ENCODE assay signal across 9 cellular contexts in the genomic region with DNA sequence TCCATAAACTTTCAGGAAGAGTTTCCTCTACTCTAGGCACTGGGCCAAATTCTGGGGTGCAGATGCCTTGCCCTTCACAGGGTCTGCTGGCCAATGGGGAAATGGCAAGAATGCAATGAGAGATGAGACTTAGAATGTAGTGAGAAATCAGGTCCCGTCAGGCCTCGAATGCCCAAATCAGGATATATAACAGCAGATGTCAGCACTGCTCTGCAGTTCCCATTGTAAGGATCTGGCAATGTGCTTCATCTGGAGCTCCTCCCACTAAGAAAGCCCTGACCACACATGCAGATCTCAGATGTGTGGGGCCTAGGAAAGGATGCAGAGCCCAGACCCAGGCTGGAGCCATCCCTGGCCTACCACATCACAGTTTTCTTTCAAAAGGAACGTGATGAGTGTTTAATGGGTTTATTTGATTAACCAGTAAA. TPM values are rescaled to one million over a fixed set of nuclear protein-coding genes. Genes with fewer than 3 reads are reported as not detected.
DNase-seq lines count a peak whose midpoint lies in the region; ATAC-seq and TF ChIP-seq lines count a peak whose summit lies in the region.
"Had no signal": no experiment of that assay in that cellular context is flagged by ENCODE, and none has a peak within 500 bp of the region (broad histone marks: within the 10 kb centered on the region; RNA-seq: fewer than 3 reads in every experiment).

No MANE protein-coding gene starts in this region.

- WGBS in liver = 42% methylated on average over 3 of the region's 3 CpGs
- WGBS in aorta, 2 donors = 12 to 13% methylated on average over 3 of the region's 3 CpGs

- peaks cover 40% of the 10 kb centered on the region for H3K4me1 Mint-ChIP-seq in chondrocyte (ENCODE audit: low read depth)
- H3K4me1 Mint-ChIP-seq: activated B cell treated with CpG ODN at 0.5 μM for 24 hours had no signal

- H3K9me3 Mint-ChIP-seq in chondrocyte (ENCODE audit: low read depth) = no peaks in the 10 kb centered on the region
- H3K9me3 Mint-ChIP-seq: activated B cell treated with CpG ODN at 0.5 μM for 24 hours had no signal

- H3K27ac ChIP-seq in liver (ENCODE audit: low read depth in 1 of 2, low read length in 2 of 2) = no peak overlapping the region
- no peak overlapping the region for H3K27ac ChIP-seq in aorta (ENCODE audit: low read depth in 1 of 2, low read length in 2 of 2)

- no peak overlapping the region for H3K9ac ChIP-seq in liver (ENCODE audit: low read depth in 1 of 2, low read length in 2 of 2)

- TF ChIP-seq CTCF in chondrocyte (IDR thresholded peaks at IDR 0.05) (peak; percentile 80), liver (IDR thresholded peaks at IDR 0.05; ENCODE audit: low read depth, low read length, missing input control) (peak; percentile 24)

- H3K27me3 Mint-ChIP-seq in chondrocyte (ENCODE audit: low read depth) = no peaks in the 10 kb centered on the region

- H3K9me3 ChIP-seq in MG63 = no peaks in the 10 kb centered on the region; the same call in 1 of the 2 replicates
- no peaks in the 10 kb centered on the region for H3K9me3 ChIP-seq in liver (ENCODE audit: control insufficient read depth in 4 of 4, low read length in 3 of 4)
- no peaks in the 10 kb centered on the region for H3K9me3 ChIP-seq in aorta (ENCODE audit: control insufficient read depth, low read length)

- ATAC-seq in aorta (ENCODE audit: low FRiP score) (peak; percentile 64), HG02759 (IDR thresholded peaks at IDR 0.05; ENCODE audit: unreplicated experiment) (no peak), GM21723 (IDR thresholded peaks at IDR 0.05; ENCODE audit: unreplicated experiment) (no peak)

- no peak overlapping the region for H3K4me3 ChIP-seq in MG63
- H3K4me3 ChIP-seq in liver (ENCODE audit: low read depth in 1 of 3, low read length in 3 of 3) = no peak overlapping the region
- no peak overlapping the region for H3K4me3 ChIP-seq in aorta (ENCODE audit: low read length in 2 of 2)

- intact Hi-C loops in aorta (cut with DNase I) = loop anchor here in 1 of 2 donors (2.0 to 5.0 kb wide), 2 partner anchors 30 to 42 kb away; no protein-coding TSS in a partner anchor

- DNase-seq in AG08395 (ENCODE audit: low spot score) = peak; percentile 86
- DNase-seq in MG63 = peak; percentile 39
- no peak for DNase-seq in chondrocyte (ENCODE audit: low spot score)
- DNase-seq in aorta = no peak
- DNase-seq in OCI-M2 (lab: John Stamatoyannopoulos, UW; ENCODE audit: unreplicated experiment) = no peak
- DNase-seq: activated B cell treated with CpG ODN at 0.5 μM for 24 hours had no signal

- H3K27me3 ChIP-seq in MG63 (no peaks in the 10 kb centered on the region), liver (ENCODE audit: control insufficient read depth in 4 of 4, insufficient read depth in 4 of 4, low read length in 3 of 4) (no peaks in the 10 kb centered on the region), aorta (ENCODE audit: control insufficient read depth in 1 of 2, insufficient read depth in 2 of 2, low read length in 1 of 2) (no peaks in the 10 kb centered on the region)

- peak overlapping the region; percentile 56 for H3K27ac Mint-ChIP-seq in chondrocyte (ENCODE audit: unreplicated experiment)
- H3K27ac Mint-ChIP-seq: activated B cell treated with CpG ODN at 0.5 μM for 24 hours had no signal

- peak; percentile 75 to 78 for TF ChIP-seq RAD21 in liver (IDR thresholded peaks at IDR 0.05)

- H3K36me3 Mint-ChIP-seq in chondrocyte (ENCODE audit: low read depth) = peaks cover 10% of the 10 kb centered on the region

- H3K36me3 ChIP-seq in MG63 = peaks cover 44% of the 10 kb centered on the region
- no peaks in the 10 kb centered on the region for H3K36me3 ChIP-seq in liver (ENCODE audit: control insufficient read depth in 4 of 4, insufficient read depth in 3 of 4, low read depth in 1 of 4, low read length in 3 of 4)
- H3K36me3 ChIP-seq in aorta (ENCODE audit: control insufficient read depth in 1 of 2, insufficient read depth in 2 of 2, low read length in 1 of 2) = peaks cover 0 to 2% of the 10 kb centered on the region in 2 donors

- H3K4me1 ChIP-seq in liver (ENCODE audit: control insufficient read depth in 4 of 4, insufficient read depth in 4 of 4, low read length in 3 of 4) (no peaks in the 10 kb centered on the region), aorta (ENCODE audit: control insufficient read depth in 1 of 2, insufficient read depth in 2 of 2, low read length in 2 of 2) (no peaks in the 10 kb centered on the region)

- no peak overlapping the region for H3K4me3 Mint-ChIP-seq in chondrocyte (ENCODE audit: unreplicated experiment)
- H3K4me3 Mint-ChIP-seq: activated B cell treated with CpG ODN at 0.5 μM for 24 hours had no signal

TF ChIP-seq in liver, 16 proteins besides CTCF, POLR2A, EP300 and RAD21:
- TF ChIP-seq, protein P1, sequence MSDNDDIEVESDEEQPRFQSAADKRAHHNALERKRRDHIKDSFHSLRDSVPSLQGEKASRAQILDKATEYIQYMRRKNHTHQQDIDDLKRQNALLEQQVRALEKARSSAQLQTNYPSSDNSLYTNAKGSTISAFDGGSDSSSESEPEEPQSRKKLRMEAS (IDR thresholded peaks at IDR 0.05) = no peak
- TF ChIP-seq EGR1 (IDR thresholded peaks at IDR 0.05; ENCODE audit: low read depth in 2 of 2) = no peak
- no peak for TF ChIP-seq YY1 (IDR thresholded peaks at IDR 0.05)
- TF ChIP-seq, protein P2, sequence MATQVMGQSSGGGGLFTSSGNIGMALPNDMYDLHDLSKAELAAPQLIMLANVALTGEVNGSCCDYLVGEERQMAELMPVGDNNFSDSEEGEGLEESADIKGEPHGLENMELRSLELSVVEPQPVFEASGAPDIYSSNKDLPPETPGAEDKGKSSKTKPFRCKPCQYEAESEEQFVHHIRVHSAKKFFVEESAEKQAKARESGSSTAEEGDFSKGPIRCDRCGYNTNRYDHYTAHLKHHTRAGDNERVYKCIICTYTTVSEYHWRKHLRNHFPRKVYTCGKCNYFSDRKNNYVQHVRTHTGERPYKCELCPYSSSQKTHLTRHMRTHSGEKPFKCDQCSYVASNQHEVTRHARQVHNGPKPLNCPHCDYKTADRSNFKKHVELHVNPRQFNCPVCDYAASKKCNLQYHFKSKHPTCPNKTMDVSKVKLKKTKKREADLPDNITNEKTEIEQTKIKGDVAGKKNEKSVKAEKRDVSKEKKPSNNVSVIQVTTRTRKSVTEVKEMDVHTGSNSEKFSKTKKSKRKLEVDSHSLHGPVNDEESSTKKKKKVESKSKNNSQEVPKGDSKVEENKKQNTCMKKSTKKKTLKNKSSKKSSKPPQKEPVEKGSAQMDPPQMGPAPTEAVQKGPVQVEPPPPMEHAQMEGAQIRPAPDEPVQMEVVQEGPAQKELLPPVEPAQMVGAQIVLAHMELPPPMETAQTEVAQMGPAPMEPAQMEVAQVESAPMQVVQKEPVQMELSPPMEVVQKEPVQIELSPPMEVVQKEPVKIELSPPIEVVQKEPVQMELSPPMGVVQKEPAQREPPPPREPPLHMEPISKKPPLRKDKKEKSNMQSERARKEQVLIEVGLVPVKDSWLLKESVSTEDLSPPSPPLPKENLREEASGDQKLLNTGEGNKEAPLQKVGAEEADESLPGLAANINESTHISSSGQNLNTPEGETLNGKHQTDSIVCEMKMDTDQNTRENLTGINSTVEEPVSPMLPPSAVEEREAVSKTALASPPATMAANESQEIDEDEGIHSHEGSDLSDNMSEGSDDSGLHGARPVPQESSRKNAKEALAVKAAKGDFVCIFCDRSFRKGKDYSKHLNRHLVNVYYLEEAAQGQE (IDR thresholded peaks at IDR 0.05) = no peak
- no peak for TF ChIP-seq HNF4A (conservative IDR thresholded peaks at IDR 0.05)
- no peak for TF ChIP-seq HNF4G (IDR thresholded peaks at IDR 0.05)
- TF ChIP-seq FOXA2 (IDR thresholded peaks at IDR 0.05) = no peak
- TF ChIP-seq, protein P3, sequence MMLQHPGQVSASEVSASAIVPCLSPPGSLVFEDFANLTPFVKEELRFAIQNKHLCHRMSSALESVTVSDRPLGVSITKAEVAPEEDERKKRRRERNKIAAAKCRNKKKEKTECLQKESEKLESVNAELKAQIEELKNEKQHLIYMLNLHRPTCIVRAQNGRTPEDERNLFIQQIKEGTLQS (IDR thresholded peaks at IDR 0.05) = no peak
- no peak for TF ChIP-seq RXRA (IDR thresholded peaks at IDR 0.05)
- no peak for TF ChIP-seq FOXA1 (IDR thresholded peaks at IDR 0.05)
- TF ChIP-seq JUND (IDR thresholded peaks at IDR 0.05) = no peak
- TF ChIP-seq NR2F2 (IDR thresholded peaks at IDR 0.05) = no peak

RNA-seq across cellular contexts. Expression of a gene that starts 13.9 kb away (rescaled TPM):
- total RNA-seq in MG63 (2014; rRNA removed; shearing (Covaris generic); ENCODE audit: low replicate concordance) = not detected in 2 replicates
- total RNA-seq in chondrocyte (15.2 to 18.7 TPM (median 17.4 TPM) in 3 replicates), liver (1 to 10 TPM; 4.1 to 4.2 TPM), aorta (10 to 100 TPM; 17.6 to 36.6 TPM)
- polyA plus RNA-seq in liver (1 to 10 TPM in 1 of 2 donors, under 1 TPM in 1; 0.96 to 1.2 TPM), aorta (10 to 100 TPM; 14.8 to 17.2 TPM)

RNA-seq across cellular contexts. Expression of a gene that starts 16.0 kb away (rescaled TPM):
- total RNA-seq in MG63 (2014; rRNA removed; shearing (Covaris generic); ENCODE audit: low replicate concordance) = 53.0 and 98.5 TPM in 2 replicates
- total RNA-seq in chondrocyte = 216 to 276 TPM (median 227 TPM) in 3 replicates
- total RNA-seq in liver = 1 to 10 TPM; 4.6 to 6.3 TPM
- 1 to 10 TPM; 2.8 to 6.0 TPM for polyA plus RNA-seq in liver
- total RNA-seq in aorta = 100 to 1,000 TPM; 261 to 731 TPM
- 100 to 1,000 TPM in 1 of 2 donors, 10 to 100 TPM in 1; 33.2 to 129 TPM for polyA plus RNA-seq in aorta
- total RNA-seq: activated B cell treated with CpG ODN at 0.5 μM for 24 hours had no signal

Comparison
In these comparisons a context has a peak if more than half of its experiments do, and no peak if none do; other contexts are left out.
1. DNase-seq: peak in AG08395 (single experiment) and MG63 (single experiment); none in chondrocyte (single experiment), aorta (0 of 2) and OCI-M2 (single experiment).